In genomic region chr17:1180958-1181768, GRCh38 we compare ENCODE assay signal across 1 cellular context.
A peak's percentile ranks its signal among the peaks of the same experiment; 100 is the strongest.
TF ChIP-seq lines count a peak whose summit lies in the region.

No MANE protein-coding gene starts in this region.

TF ChIP-seq in GM12878, 131 proteins besides CTCF, POLR2A, EP300 and RAD21 (continued from another document and continues in another):
- TF ChIP-seq SKIL (IDR thresholded peaks at IDR 0.05; ENCODE audit: low read depth, poor library complexity, severe bottlenecking), result peak; percentile 55
- no peak for TF ChIP-seq YBX1 (IDR thresholded peaks at IDR 0.05)
- peak; percentile 97 for TF ChIP-seq MEF2B (IDR thresholded peaks at IDR 0.05; ENCODE audit: partially characterized antibody, poor library complexity, severe bottlenecking)
- TF ChIP-seq CEBPB (IDR thresholded peaks at IDR 0.05; ENCODE audit: borderline replicate concordance in 1 of 2, low read depth in 2 of 2, low read length in 2 of 2), result no peak
- no peak for TF ChIP-seq E2F4 (IDR thresholded peaks at IDR 0.05; ENCODE audit: low read depth, low read length)
- TF ChIP-seq ZNF217 (IDR thresholded peaks at IDR 0.05), result no peak
- TF ChIP-seq HDAC6 (IDR thresholded peaks at IDR 0.05; ENCODE audit: unreplicated experiment), result no peak
- TF ChIP-seq E2F8 (IDR thresholded peaks at IDR 0.05; ENCODE audit: low read depth, partially characterized antibody), result no peak
- no peak for TF ChIP-seq STAT3 (IDR thresholded peaks at IDR 0.05; ENCODE audit: low read depth, low read length)
- 0 out of 2 replicates have a peak, but pooled peaks have one; percentile 48 for TF ChIP-seq SIN3A (IDR thresholded peaks at IDR 0.05; ENCODE audit: low read depth, low read length)
- peak; percentile 56; the same call in 1 of the 2 replicates for TF ChIP-seq GABPA (IDR thresholded peaks at IDR 0.05; ENCODE audit: low read depth)
- no peak for TF ChIP-seq ZZZ3 (IDR thresholded peaks at IDR 0.05; ENCODE audit: control insufficient read depth, insufficient read length, low read depth)
- TF ChIP-seq RB1 (IDR thresholded peaks at IDR 0.05; ENCODE audit: borderline replicate concordance), result no peak
- peak; percentile 70; the same call in 1 of the 2 replicates for TF ChIP-seq PAX5 (IDR thresholded peaks at IDR 0.05; ENCODE audit: borderline replicate concordance, low read depth, low read length)
- no peak for TF ChIP-seq CHD1 (IDR thresholded peaks at IDR 0.05; ENCODE audit: low read depth, low read length)
- no peak for TF ChIP-seq BRCA1 (IDR thresholded peaks at IDR 0.05; ENCODE audit: low read depth, low read length)
- TF ChIP-seq RELA (IDR thresholded peaks at IDR 0.05; ENCODE audit: borderline replicate concordance, partially characterized antibody), result peak; percentile 23
- no peak for TF ChIP-seq ZNF687 (IDR thresholded peaks at IDR 0.05)
- TF ChIP-seq ESRRA (IDR thresholded peaks at IDR 0.05; ENCODE audit: low read length), result no peak
- TF ChIP-seq IKZF1 (conservative IDR thresholded peaks at IDR 0.05), result peak; percentile 83; the same call in 1 of the 2 replicates
- peak; percentile 70 for TF ChIP-seq JUNB (IDR thresholded peaks at IDR 0.05)
- no peak for TF ChIP-seq POLR2AphosphoS2 (IDR thresholded peaks at IDR 0.05; ENCODE audit: low read depth, low read length)
- no peak; the same call in 1 of the 2 replicates for TF ChIP-seq CHD2 (IDR thresholded peaks at IDR 0.05; ENCODE audit: borderline replicate concordance, low read depth, low read length)
- TF ChIP-seq TBL1XR1 (IDR thresholded peaks at IDR 0.05; ENCODE audit: low read depth, low read length), result peak; percentile 99
- TF ChIP-seq RCOR1 (conservative IDR thresholded peaks at IDR 0.05; ENCODE audit: low read depth, low read length), result no peak; the same call in 1 of the 2 replicates
- TF ChIP-seq HDAC2 (IDR thresholded peaks at IDR 0.05), result no peak
- no peak for TF ChIP-seq SREBF1 (IDR thresholded peaks at IDR 0.05; ENCODE audit: low read length)
- TF ChIP-seq SRF (IDR thresholded peaks at IDR 0.05; ENCODE audit: low read depth in 2 of 2, low read length in 2 of 2), result 0 out of 4 replicates have a peak, but pooled peaks of 1 of the 2 experiments have one; percentile 36
- no peak for TF ChIP-seq MTA2 (IDR thresholded peaks at IDR 0.05; ENCODE audit: low read depth)
- TF ChIP-seq SMAD1 (IDR thresholded peaks at IDR 0.05; ENCODE audit: low read depth, partially characterized antibody), result no peak
- TF ChIP-seq RBBP5 (conservative IDR thresholded peaks at IDR 0.05), result no peak
- peak; percentile 4; the same call in 1 of the 2 replicates for TF ChIP-seq ASH2L (IDR thresholded peaks at IDR 0.05; ENCODE audit: borderline replicate concordance, low read depth)
- peak; percentile 17; the same call in 1 of the 2 replicates for TF ChIP-seq MAX (IDR thresholded peaks at IDR 0.05; ENCODE audit: low read depth, low read length)
- no peak; the same call in 1 of the 2 replicates for TF ChIP-seq ATF2 (IDR thresholded peaks at IDR 0.05; ENCODE audit: low read length)
- peak; percentile 27; the same call in 1 of the 3 replicates for TF ChIP-seq POU2F2 (IDR thresholded peaks at IDR 0.05; ENCODE audit: borderline replicate concordance, low read depth, low read length)
- no peak for TF ChIP-seq NKRF (conservative IDR thresholded peaks at IDR 0.05)
- TF ChIP-seq BCLAF1 (IDR thresholded peaks at IDR 0.05), result no peak
- TF ChIP-seq IRF5 (IDR thresholded peaks at IDR 0.05; ENCODE audit: borderline replicate concordance), result no peak
- no peak for TF ChIP-seq STAT1 (conservative IDR thresholded peaks at IDR 0.05)
- TF ChIP-seq ELK1 (IDR thresholded peaks at IDR 0.05; ENCODE audit: low read depth, low read length), result no peak
- no peak for TF ChIP-seq GATAD2B (conservative IDR thresholded peaks at IDR 0.05; ENCODE audit: low read depth)
- TF ChIP-seq ZNF207 (IDR thresholded peaks at IDR 0.05; ENCODE audit: borderline replicate concordance), result no peak
- no peak for TF ChIP-seq KLF5 (IDR thresholded peaks at IDR 0.05; ENCODE audit: partially characterized antibody)
